1 cellular context compared by ENCODE assay signal in genomic region chr6:149046164-149046821, GRCh38.
TF ChIP-seq lines count a peak whose summit lies in the region.

No MANE protein-coding gene starts in this region.

TF ChIP-seq in GM23338, 12 proteins besides CTCF, POLR2A, EP300 and RAD21 (continued from another document):
- TF ChIP-seq, protein P1, sequence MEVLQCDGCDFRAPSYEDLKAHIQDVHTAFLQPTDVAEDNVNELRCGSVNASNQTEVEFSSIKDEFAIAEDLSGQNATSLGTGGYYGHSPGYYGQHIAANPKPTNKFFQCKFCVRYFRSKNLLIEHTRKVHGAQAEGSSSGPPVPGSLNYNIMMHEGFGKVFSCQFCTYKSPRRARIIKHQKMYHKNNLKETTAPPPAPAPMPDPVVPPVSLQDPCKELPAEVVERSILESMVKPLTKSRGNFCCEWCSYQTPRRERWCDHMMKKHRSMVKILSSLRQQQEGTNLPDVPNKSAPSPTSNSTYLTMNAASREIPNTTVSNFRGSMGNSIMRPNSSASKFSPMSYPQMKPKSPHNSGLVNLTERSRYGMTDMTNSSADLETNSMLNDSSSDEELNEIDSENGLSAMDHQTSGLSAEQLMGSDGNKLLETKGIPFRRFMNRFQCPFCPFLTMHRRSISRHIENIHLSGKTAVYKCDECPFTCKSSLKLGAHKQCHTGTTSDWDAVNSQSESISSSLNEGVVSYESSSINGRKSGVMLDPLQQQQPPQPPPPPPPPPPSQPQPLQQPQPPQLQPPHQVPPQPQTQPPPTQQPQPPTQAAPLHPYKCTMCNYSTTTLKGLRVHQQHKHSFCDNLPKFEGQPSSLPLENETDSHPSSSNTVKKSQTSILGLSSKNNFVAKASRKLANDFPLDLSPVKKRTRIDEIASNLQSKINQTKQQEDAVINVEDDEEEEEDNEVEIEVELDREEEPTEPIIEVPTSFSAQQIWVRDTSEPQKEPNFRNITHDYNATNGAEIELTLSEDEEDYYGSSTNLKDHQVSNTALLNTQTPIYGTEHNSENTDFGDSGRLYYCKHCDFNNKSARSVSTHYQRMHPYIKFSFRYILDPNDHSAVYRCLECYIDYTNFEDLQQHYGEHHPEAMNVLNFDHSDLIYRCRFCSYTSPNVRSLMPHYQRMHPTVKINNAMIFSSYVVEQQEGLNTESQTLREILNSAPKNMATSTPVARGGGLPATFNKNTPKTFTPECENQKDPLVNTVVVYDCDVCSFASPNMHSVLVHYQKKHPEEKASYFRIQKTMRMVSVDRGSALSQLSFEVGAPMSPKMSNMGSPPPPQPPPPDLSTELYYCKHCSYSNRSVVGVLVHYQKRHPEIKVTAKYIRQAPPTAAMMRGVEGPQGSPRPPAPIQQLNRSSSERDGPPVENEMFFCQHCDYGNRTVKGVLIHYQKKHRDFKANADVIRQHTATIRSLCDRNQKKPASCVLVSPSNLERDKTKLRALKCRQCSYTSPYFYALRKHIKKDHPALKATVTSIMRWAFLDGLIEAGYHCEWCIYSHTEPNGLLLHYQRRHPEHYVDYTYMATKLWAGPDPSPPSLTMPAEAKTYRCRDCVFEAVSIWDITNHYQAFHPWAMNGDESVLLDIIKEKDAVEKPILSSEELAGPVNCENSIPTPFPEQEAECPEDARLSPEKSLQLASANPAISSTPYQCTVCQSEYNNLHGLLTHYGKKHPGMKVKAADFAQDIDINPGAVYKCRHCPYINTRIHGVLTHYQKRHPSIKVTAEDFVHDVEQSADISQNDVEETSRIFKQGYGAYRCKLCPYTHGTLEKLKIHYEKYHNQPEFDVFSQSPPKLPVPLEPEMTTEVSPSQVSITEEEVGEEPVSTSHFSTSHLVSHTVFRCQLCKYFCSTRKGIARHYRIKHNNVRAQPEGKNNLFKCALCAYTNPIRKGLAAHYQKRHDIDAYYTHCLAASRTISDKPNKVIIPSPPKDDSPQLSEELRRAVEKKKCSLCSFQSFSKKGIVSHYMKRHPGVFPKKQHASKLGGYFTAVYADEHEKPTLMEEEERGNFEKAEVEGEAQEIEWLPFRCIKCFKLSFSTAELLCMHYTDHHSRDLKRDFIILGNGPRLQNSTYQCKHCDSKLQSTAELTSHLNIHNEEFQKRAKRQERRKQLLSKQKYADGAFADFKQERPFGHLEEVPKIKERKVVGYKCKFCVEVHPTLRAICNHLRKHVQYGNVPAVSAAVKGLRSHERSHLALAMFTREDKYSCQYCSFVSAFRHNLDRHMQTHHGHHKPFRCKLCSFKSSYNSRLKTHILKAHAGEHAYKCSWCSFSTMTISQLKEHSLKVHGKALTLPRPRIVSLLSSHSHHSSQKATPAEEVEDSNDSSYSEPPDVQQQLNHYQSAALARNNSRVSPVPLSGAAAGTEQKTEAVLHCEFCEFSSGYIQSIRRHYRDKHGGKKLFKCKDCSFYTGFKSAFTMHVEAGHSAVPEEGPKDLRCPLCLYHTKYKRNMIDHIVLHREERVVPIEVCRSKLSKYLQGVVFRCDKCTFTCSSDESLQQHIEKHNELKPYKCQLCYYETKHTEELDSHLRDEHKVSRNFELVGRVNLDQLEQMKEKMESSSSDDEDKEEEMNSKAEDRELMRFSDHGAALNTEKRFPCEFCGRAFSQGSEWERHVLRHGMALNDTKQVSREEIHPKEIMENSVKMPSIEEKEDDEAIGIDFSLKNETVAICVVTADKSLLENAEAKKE (CRISPR knock-in tag; IDR thresholded peaks at IDR 0.05) = no peak
- TF ChIP-seq, protein P2, sequence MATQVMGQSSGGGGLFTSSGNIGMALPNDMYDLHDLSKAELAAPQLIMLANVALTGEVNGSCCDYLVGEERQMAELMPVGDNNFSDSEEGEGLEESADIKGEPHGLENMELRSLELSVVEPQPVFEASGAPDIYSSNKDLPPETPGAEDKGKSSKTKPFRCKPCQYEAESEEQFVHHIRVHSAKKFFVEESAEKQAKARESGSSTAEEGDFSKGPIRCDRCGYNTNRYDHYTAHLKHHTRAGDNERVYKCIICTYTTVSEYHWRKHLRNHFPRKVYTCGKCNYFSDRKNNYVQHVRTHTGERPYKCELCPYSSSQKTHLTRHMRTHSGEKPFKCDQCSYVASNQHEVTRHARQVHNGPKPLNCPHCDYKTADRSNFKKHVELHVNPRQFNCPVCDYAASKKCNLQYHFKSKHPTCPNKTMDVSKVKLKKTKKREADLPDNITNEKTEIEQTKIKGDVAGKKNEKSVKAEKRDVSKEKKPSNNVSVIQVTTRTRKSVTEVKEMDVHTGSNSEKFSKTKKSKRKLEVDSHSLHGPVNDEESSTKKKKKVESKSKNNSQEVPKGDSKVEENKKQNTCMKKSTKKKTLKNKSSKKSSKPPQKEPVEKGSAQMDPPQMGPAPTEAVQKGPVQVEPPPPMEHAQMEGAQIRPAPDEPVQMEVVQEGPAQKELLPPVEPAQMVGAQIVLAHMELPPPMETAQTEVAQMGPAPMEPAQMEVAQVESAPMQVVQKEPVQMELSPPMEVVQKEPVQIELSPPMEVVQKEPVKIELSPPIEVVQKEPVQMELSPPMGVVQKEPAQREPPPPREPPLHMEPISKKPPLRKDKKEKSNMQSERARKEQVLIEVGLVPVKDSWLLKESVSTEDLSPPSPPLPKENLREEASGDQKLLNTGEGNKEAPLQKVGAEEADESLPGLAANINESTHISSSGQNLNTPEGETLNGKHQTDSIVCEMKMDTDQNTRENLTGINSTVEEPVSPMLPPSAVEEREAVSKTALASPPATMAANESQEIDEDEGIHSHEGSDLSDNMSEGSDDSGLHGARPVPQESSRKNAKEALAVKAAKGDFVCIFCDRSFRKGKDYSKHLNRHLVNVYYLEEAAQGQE (IDR thresholded peaks at IDR 0.05; ENCODE audit: unreplicated experiment) = no peak
TF ChIP-seq in GM23338: peak in this region for 0.
